Comparison of ENCODE assay signal across 9 cellular contexts in the genomic region with DNA sequence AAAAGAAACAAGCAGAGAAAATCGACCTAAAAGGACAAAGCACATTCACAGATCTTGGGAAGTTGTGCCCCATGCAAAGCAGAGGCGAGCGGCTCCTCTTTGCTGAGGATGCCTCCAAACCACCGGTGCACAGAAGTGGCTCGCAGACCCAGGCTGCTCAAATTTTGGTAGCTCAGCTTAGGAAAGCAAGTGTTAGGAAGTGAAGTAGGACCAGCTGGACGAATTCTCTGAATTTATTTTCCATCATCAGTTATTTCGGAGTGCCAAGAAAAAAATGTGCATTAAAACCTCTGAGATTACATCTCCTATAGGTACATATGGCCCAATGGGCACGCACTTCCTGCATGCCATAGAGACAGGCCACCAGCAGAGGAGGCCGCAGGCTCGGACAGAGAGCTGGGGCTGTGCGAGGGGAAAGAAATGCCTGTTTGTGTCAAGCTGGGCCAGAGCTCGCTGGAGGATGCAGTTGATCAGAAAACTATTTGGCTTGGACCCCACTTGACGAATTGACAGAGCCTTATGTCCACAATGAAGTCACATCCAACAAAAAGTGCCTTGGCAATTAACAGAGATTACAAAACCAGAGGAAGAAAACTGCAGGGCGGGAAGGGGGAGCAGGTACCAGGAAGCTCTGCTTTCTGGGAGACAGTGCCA.
DNase-seq lines count a peak whose midpoint lies in the region; ATAC-seq and TF ChIP-seq lines count a peak whose summit lies in the region.
"Had no signal": no experiment of that assay in that cellular context is flagged by ENCODE, and none has a peak within 500 bp of the region (broad histone marks: within the 10 kb centered on the region; RNA-seq: fewer than 3 reads in every experiment).

No MANE protein-coding gene starts in this region.

- H4K20me1 ChIP-seq in IMR-90 (ENCODE audit: insufficient read depth, low read length): no peaks in the 10 kb centered on the region

- peak overlapping the region; percentile 71 for H2AK9ac ChIP-seq in IMR-90 (replicated peaks; ENCODE audit: low read depth, low read length, poor library complexity)

- no peak for ATAC-seq in activated CD4-positive, alpha-beta T cell treated with anti-CD3 and anti-CD28 coated beads for 36 hours
- peak; percentile 92 for ATAC-seq in IMR-90 (ENCODE audit: low read depth)
- ATAC-seq in right lobe of liver: peak in 3 of 4 donors; percentile 80 to 92 (median 83)

- H4K91ac ChIP-seq in IMR-90 (ENCODE audit: insufficient read depth, low read depth, low read length): peak overlapping the region; percentile 80

- peak; percentile 45 for DNase-seq in activated CD4-positive, alpha-beta T cell treated with anti-CD3 and anti-CD28 coated beads for 1 hour
- no peak for DNase-seq in activated CD4-positive, alpha-beta T cell treated with anti-CD3 and anti-CD28 coated beads for 36 hours
- DNase-seq in IMR-90: peak; percentile 75
- DNase-seq in T-helper 22 cell (ENCODE audit: low read depth): peak; percentile 21
- peak; percentile 87 for DNase-seq in dedifferentiated amniotic fluid mesenchymal stem cell (ENCODE audit: extremely low spot score)
- DNase-seq in right lobe of liver: peak in 1 of 3 donors; percentile 58
- peak; percentile 38 to 64 (median 60) for DNase-seq in stimulated activated CD4-positive, alpha-beta T cell treated with anti-CD3 and anti-CD28 coated beads, TNF-alpha, amount 100 ng/mL, for 24 hours (ENCODE audit: low read depth in 3 of 3)
- no peak for DNase-seq in KBM-7

- peak overlapping the region; percentile 93 for H2BK120ac ChIP-seq in IMR-90 (ENCODE audit: low read depth, low read length)

- no peak overlapping the region for H3K4me2 ChIP-seq in IMR-90 (ENCODE audit: low read depth, low read length)

- H3K9me3 Mint-ChIP-seq in activated CD4-positive, alpha-beta T cell treated with anti-CD3 and anti-CD28 coated beads for 36 hours (ENCODE audit: low read depth): no peaks in the 10 kb centered on the region

- H3K79me1 ChIP-seq in IMR-90 (ENCODE audit: low read depth in 1 of 2, low read length in 2 of 2): no peaks in the 10 kb centered on the region

- H3K4me3 Mint-ChIP-seq in activated CD4-positive, alpha-beta T cell treated with anti-CD3 and anti-CD28 coated beads for 36 hours: no peak overlapping the region

- peak overlapping the region; percentile 45; the same call in 1 of the 2 replicates for H4K5ac ChIP-seq in IMR-90 (ENCODE audit: low read depth, low read length)

- intact Hi-C loops in activated CD4-positive, alpha-beta T cell treated with anti-CD3 and anti-CD28 coated beads for 36 hours (cut with DNase I, micrococcal nuclease): no loop called here
- intact Hi-C loops in IMR-90 (cut with micrococcal nuclease) (loop anchor here (1.0 to 10.0 kb wide), 6 partner anchors 32 to 1057 kb away; a partner anchor contains a TSS), right lobe of liver (cut with DNase I) (no loop called here)

- H3K23ac ChIP-seq in IMR-90 (ENCODE audit: low read depth, low read length): no peak overlapping the region

- peak overlapping the region in 1 of 2 experiments; percentile 90; a peak in 1 of 4 replicates for H4K8ac ChIP-seq in IMR-90 (ENCODE audit: low read depth in 2 of 2, low read length in 2 of 2)

- H3K18ac ChIP-seq in IMR-90 (ENCODE audit: low read depth, low read length): peak overlapping the region; percentile 14; the same call in 1 of the 2 replicates

- H3K14ac ChIP-seq in IMR-90 (replicated peaks; ENCODE audit: low read depth, low read length): 0 out of 2 replicates have a peak overlapping the region, but pooled peaks have one; percentile 65

- H2BK5ac ChIP-seq in IMR-90 (ENCODE audit: low read depth, low read length, poor library complexity, severe bottlenecking): no peak overlapping the region

- H3K27me3 ChIP-seq in IMR-90 (ENCODE audit: control insufficient read depth, insufficient read depth, low read length): no peaks in the 10 kb centered on the region
- no peaks in the 10 kb centered on the region for H3K27me3 ChIP-seq in right lobe of liver

- H3K9me1 ChIP-seq in IMR-90 (ENCODE audit: insufficient read depth, low read length): peaks cover 19% of the 10 kb centered on the region

- peaks cover 16% of the 10 kb centered on the region for H3K4me1 ChIP-seq in IMR-90 (ENCODE audit: control insufficient read depth, insufficient read depth, low read length)
- no peaks in the 10 kb centered on the region for H3K4me1 ChIP-seq in right lobe of liver

- H3K4me3 ChIP-seq in IMR-90 (ENCODE audit: insufficient read depth, low read depth, low read length) (no peak overlapping the region), right lobe of liver (no peak overlapping the region)

- H3K9me3 ChIP-seq in IMR-90 (ENCODE audit: control insufficient read depth, insufficient read depth, low read length) (no peaks in the 10 kb centered on the region), right lobe of liver (no peaks in the 10 kb centered on the region)

- H3K4me1 Mint-ChIP-seq in activated CD4-positive, alpha-beta T cell treated with anti-CD3 and anti-CD28 coated beads for 36 hours: peaks cover 30% of the 10 kb centered on the region

- POLR2A ChIA-PET in activated CD4-positive, alpha-beta T cell treated with anti-CD3 and anti-CD28 coated beads for 36 hours (lab: Charles Lee): no interaction called here
- POLR2A ChIA-PET in IMR-90 (lab: Charles Lee; ENCODE audit: unreplicated experiment): interaction anchor here (0.8 to 1.2 kb wide), 2 partner anchors 25 to 382 kb away, joined by 3 to 4 read pairs; no protein-coding TSS in a partner anchor

- peak overlapping the region; percentile 83 for H2AK5ac ChIP-seq in IMR-90 (ENCODE audit: low read depth, low read length)

- peaks cover 3% of the 10 kb centered on the region for H3K27me3 Mint-ChIP-seq in activated CD4-positive, alpha-beta T cell treated with anti-CD3 and anti-CD28 coated beads for 36 hours

- H3K56ac ChIP-seq in IMR-90 (ENCODE audit: extremely low read depth, insufficient read depth, low read length): no peak overlapping the region

- in situ Hi-C loops in IMR-90 (cut with MboI; ENCODE audit: low sequenced_read_pairs): no loop called here
- in situ Hi-C loops in KBM-7 (cut with MboI; ENCODE audit: low pct_unique_long_range_greater_than_20kb, low sequenced_read_pairs): no loop called here

- dilution Hi-C loops in IMR-90 (cut with HindIII; ENCODE audit: low sequenced_read_pairs, unreplicated experiment): no loop called here

- peak; percentile 98 for TF ChIP-seq CTCF in IMR-90 (conservative IDR thresholded peaks at IDR 0.05; ENCODE audit: low read depth, low read length)
- peak in 3 of 4 donors; percentile 73 to 75 (median 73) for TF ChIP-seq CTCF in right lobe of liver (IDR thresholded peaks at IDR 0.05)

- peak overlapping the region; percentile 85 for H3K4ac ChIP-seq in IMR-90 (ENCODE audit: low read depth, low read length)

- no peak overlapping the region for H3K27ac Mint-ChIP-seq in activated CD4-positive, alpha-beta T cell treated with anti-CD3 and anti-CD28 coated beads for 36 hours

- H3K36me3 ChIP-seq in IMR-90 (ENCODE audit: control insufficient read depth, insufficient read depth, low read length): no peaks in the 10 kb centered on the region
- H3K36me3 ChIP-seq in right lobe of liver: no peaks in the 10 kb centered on the region

- H3K27ac ChIP-seq in IMR-90 (ENCODE audit: insufficient read depth, low read length) (peak overlapping the region; percentile 2; the same call in 1 of the 2 replicates), right lobe of liver (no peak overlapping the region)
- H3K27ac ChIP-seq: epithelial cell of prostate had no signal

- no peak overlapping the region for H3K9ac ChIP-seq in IMR-90 (ENCODE audit: low read depth, low read length)

- H2BK15ac ChIP-seq in IMR-90 (ENCODE audit: low read depth, low read length): peak overlapping the region; percentile 21; the same call in 2 of the 3 replicates

- no TSS peak for BruUV-seq in IMR-90 (replicated peaks; lab: Mats Ljungman, UMichigan)

- peak; percentile 100 for TF ChIP-seq RAD21 in IMR-90 (IDR thresholded peaks at IDR 0.05; ENCODE audit: low read length)

- WGBS in IMR-90 (ENCODE audit: extremely low coverage in 2 of 2, insufficient read length in 1 of 2), 2 experiments: 59% methylated on average over 6 of the region's 14 CpGs; no CpG with 5 or more reads in 1 of the 2 experiments
- WGBS in right lobe of liver (ENCODE audit: insufficient coverage, low coverage, low lambda C conversion rate, missing lambda C conversion rate): 47% methylated on average over 8 of the region's 14 CpGs

- no peaks in the 10 kb centered on the region for H3K36me3 Mint-ChIP-seq in activated CD4-positive, alpha-beta T cell treated with anti-CD3 and anti-CD28 coated beads for 36 hours (ENCODE audit: low read depth)

- CTCF ChIA-PET in activated CD4-positive, alpha-beta T cell treated with anti-CD3 and anti-CD28 coated beads for 36 hours (lab: Charles Lee): no interaction called here
- CTCF ChIA-PET in IMR-90 (lab: Yijun Ruan, JAX): interaction anchor here (0.6 to 1.7 kb wide), 25 partner anchors 9 to 1070 kb away, joined by 3 to 11 read pairs (median 3); a partner anchor contains a TSS

- peak overlapping the region; percentile 98 for H2BK20ac ChIP-seq in IMR-90 (ENCODE audit: low read depth, low read length)

- TF ChIP-seq POLR2A in IMR-90 (IDR thresholded peaks at IDR 0.05; ENCODE audit: low read depth, low read length) (peak; percentile 55), right lobe of liver (IDR thresholded peaks at IDR 0.05) (no peak)

- H2AFZ ChIP-seq in IMR-90 (replicated peaks; ENCODE audit: low read length, poor library complexity): peak overlapping the region; percentile 85

TF ChIP-seq in IMR-90, 13 proteins besides CTCF, POLR2A, EP300 and RAD21 (continues in another document):
- TF ChIP-seq SMC3 (IDR thresholded peaks at IDR 0.05; ENCODE audit: low read depth, low read length) (peak; percentile 97), CEBPB (IDR thresholded peaks at IDR 0.05; ENCODE audit: low read depth, low read length) (no peak), MAZ (IDR thresholded peaks at IDR 0.05; ENCODE audit: borderline replicate concordance, low read depth, low read length) (peak; percentile 40; the same call in 1 of the 2 replicates), CHD1 (IDR thresholded peaks at IDR 0.05; ENCODE audit: low read depth, low read length) (peak; percentile 68; the same call in 1 of the 2 replicates), MAFK (IDR thresholded peaks at IDR 0.05; ENCODE audit: low read depth, low read length) (no peak), RCOR1 (IDR thresholded peaks at IDR 0.05; ENCODE audit: insufficient replicate concordance, low read length) (no peak), FOS (IDR thresholded peaks at IDR 0.05; ENCODE audit: low read depth, low read length) (no peak)
- TF ChIP-seq, protein P1, sequence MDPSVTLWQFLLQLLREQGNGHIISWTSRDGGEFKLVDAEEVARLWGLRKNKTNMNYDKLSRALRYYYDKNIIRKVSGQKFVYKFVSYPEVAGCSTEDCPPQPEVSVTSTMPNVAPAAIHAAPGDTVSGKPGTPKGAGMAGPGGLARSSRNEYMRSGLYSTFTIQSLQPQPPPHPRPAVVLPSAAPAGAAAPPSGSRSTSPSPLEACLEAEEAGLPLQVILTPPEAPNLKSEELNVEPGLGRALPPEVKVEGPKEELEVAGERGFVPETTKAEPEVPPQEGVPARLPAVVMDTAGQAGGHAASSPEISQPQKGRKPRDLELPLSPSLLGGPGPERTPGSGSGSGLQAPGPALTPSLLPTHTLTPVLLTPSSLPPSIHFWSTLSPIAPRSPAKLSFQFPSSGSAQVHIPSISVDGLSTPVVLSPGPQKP (IDR thresholded peaks at IDR 0.05; ENCODE audit: borderline replicate concordance, low read depth, low read length): no peak

Comparison
In these comparisons a context has a peak if more than half of its experiments do, and no peak if none do; other contexts are left out.
1. DNase-seq: peak in activated CD4-positive, alpha-beta T cell treated with anti-CD3 and anti-CD28 coated beads for 1 hour (single experiment), IMR-90 (single experiment), T-helper 22 cell (single experiment), dedifferentiated amniotic fluid mesenchymal stem cell (single experiment) and stimulated activated CD4-positive, alpha-beta T cell treated with anti-CD3 and anti-CD28 coated beads, TNF-alpha, amount 100 ng/mL, for 24 hours (3 of 3); none in activated CD4-positive, alpha-beta T cell treated with anti-CD3 and anti-CD28 coated beads for 36 hours (single experiment) and KBM-7 (single experiment).